1 cellular context compared by ENCODE assay signal in the genomic region with DNA sequence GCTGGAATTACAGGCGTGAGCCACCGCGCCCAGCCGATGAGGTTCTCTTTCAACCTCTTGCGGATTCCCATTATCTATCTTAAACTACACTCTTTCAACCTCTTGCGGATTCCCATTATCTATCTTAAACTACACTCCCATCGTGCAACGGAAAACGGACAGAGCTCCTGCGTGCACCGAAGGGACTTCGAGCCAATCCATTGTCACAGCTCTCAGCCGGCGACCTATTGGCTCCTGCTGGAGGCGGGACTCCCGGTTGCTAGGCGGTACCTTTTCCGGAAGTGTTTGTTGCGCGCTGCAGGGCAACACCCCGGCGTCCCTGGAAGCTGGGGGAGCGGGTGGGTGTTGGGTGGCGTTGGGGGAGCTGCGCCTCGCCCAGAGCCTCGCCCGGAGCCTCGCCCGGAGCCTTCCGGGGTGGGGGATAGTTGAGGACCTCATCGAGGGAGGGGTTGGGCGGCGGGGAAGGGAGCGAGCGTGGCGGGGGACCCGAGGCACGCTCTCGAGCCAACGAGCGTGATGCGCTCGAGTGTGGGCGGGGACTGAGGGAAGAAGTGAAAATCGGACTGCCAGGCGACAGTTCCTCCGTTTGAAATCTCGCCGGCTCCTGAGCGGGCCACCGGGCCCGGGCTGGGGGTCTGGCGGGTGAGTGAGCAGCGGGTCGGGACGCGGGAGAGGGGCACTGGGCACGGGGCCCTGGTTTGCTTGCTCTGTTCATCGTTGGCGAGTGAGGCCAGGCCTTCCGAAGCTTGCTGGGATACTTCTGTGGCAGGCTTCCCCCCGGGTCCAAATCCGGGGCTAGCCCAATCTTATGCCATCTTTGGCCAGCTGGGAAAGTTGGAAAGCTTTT.
A peak's percentile ranks its signal among the peaks of the same experiment; 100 is the strongest.
TF ChIP-seq lines count a peak whose summit lies in the region.

Gene CEP164 (plus strand): TSS at position 288 of the 847 bp plus-strand sequence. CDS start 10,733 bp downstream, outside the sequence.

TF ChIP-seq in neural cell, 6 proteins besides CTCF, POLR2A, EP300 and RAD21:
- TF ChIP-seq, protein P1, sequence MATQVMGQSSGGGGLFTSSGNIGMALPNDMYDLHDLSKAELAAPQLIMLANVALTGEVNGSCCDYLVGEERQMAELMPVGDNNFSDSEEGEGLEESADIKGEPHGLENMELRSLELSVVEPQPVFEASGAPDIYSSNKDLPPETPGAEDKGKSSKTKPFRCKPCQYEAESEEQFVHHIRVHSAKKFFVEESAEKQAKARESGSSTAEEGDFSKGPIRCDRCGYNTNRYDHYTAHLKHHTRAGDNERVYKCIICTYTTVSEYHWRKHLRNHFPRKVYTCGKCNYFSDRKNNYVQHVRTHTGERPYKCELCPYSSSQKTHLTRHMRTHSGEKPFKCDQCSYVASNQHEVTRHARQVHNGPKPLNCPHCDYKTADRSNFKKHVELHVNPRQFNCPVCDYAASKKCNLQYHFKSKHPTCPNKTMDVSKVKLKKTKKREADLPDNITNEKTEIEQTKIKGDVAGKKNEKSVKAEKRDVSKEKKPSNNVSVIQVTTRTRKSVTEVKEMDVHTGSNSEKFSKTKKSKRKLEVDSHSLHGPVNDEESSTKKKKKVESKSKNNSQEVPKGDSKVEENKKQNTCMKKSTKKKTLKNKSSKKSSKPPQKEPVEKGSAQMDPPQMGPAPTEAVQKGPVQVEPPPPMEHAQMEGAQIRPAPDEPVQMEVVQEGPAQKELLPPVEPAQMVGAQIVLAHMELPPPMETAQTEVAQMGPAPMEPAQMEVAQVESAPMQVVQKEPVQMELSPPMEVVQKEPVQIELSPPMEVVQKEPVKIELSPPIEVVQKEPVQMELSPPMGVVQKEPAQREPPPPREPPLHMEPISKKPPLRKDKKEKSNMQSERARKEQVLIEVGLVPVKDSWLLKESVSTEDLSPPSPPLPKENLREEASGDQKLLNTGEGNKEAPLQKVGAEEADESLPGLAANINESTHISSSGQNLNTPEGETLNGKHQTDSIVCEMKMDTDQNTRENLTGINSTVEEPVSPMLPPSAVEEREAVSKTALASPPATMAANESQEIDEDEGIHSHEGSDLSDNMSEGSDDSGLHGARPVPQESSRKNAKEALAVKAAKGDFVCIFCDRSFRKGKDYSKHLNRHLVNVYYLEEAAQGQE (IDR thresholded peaks at IDR 0.05; ENCODE audit: borderline replicate concordance): no peak
- TF ChIP-seq POLR2AphosphoS5 (IDR thresholded peaks at IDR 0.05) (peak; percentile 61), MXI1 (conservative IDR thresholded peaks at IDR 0.05; ENCODE audit: poor library complexity, severe bottlenecking) (peak; percentile 94), EZH2 (IDR thresholded peaks at IDR 0.05; ENCODE audit: borderline replicate concordance, insufficient read depth, low read length, poor library complexity, severe bottlenecking) (no peak), TAF1 (IDR thresholded peaks at IDR 0.05; ENCODE audit: low read depth) (peak; percentile 50)
